ENCODE assay signal across 11 cellular contexts in the genomic region with DNA sequence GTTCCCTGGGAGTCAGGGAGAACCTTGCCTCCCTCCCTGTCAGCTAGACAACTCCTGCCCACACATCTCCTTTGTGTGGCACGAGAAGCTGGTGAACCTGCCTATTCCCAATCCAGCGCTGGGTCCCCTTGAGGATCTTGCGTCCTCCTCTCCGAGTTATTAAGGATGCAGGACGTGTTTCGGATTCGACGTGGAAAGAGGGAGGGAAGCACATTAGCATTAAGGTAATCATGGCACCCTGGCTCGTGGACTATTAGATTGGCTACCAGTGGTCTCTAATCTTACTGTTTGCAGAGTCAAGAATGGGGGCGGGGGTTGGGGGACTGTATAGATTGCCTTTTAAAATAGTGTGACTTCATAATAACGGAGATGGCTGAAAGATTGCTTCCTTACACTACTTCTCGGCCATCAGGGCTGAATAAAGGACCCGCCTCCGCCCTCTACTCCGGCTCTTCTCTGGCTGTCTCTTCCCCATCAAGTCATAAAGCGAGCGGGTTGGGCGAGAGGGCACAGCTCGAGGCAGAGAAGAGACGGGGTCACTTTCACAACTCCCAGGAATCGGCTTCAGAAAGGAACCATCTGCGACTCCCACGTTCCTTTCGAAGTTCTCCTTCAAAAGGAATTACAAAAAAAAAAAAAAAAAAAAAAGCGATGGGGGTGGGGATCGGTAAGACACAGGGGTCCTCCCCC. TPM values are rescaled to one million over a fixed set of nuclear protein-coding genes. Genes with fewer than 3 reads are reported as not detected.
A peak's percentile ranks its signal among the peaks of the same experiment; 100 is the strongest.
DNase-seq lines count a peak whose midpoint lies in the region; ATAC-seq and TF ChIP-seq lines count a peak whose summit lies in the region.
"Had no signal": no experiment of that assay in that cellular context is flagged by ENCODE, and none has a peak within 500 bp of the region (broad histone marks: within the 10 kb centered on the region; RNA-seq: fewer than 3 reads in every experiment).

No MANE protein-coding gene starts in this region.

- peaks cover 2% of the 10 kb centered on the region for H3K36me3 Mint-ChIP-seq in activated naive CD4-positive, alpha-beta T cell treated with anti-CD3 and anti-CD28 coated beads for 36 hours (ENCODE audit: low read depth)

- peak overlapping the region in 1 of 2 donors; percentile 13 for H3K27ac ChIP-seq in thoracic aorta

- peak overlapping the region; percentile 73 for H3K4me3 ChIP-seq in thoracic aorta

- intact Hi-C loops in activated naive CD4-positive, alpha-beta T cell treated with anti-CD3 and anti-CD28 coated beads for 36 hours (cut with micrococcal nuclease) = no loop called here

- H3K4me1 ChIP-seq in thoracic aorta (ENCODE audit: control insufficient read depth in 1 of 2, low read depth in 2 of 2) = peaks cover 7 to 32% of the 10 kb centered on the region in 2 donors

- H3K36me3 ChIP-seq in thoracic aorta = no peaks in the 10 kb centered on the region

- no peak for ATAC-seq in thoracic aorta (ENCODE audit: insufficient number of reproducible peaks, low FRiP score, low read depth)
- ATAC-seq: effector memory CD8-positive, alpha-beta T cell had no signal

- H3K4me1 Mint-ChIP-seq in activated naive CD4-positive, alpha-beta T cell treated with anti-CD3 and anti-CD28 coated beads for 36 hours (ENCODE audit: low read depth) = peaks cover 8% of the 10 kb centered on the region

- TF ChIP-seq CTCF in thoracic aorta (IDR thresholded peaks at IDR 0.05) = no peak

- H3K27me3 Mint-ChIP-seq in activated naive CD4-positive, alpha-beta T cell treated with anti-CD3 and anti-CD28 coated beads for 36 hours (ENCODE audit: low read depth) = peaks cover 43% of the 10 kb centered on the region

- CTCF ChIA-PET in activated naive CD4-positive, alpha-beta T cell treated with anti-CD3 and anti-CD28 coated beads for 36 hours (lab: Charles Lee) = no interaction called here

- H3K9me3 ChIP-seq in thoracic aorta = no peaks in the 10 kb centered on the region

- no peaks in the 10 kb centered on the region for H3K9me3 Mint-ChIP-seq in activated naive CD4-positive, alpha-beta T cell treated with anti-CD3 and anti-CD28 coated beads for 36 hours

- no peak for DNase-seq in activated naive CD4-positive, alpha-beta T cell treated with anti-CD3 and anti-CD28 coated beads for 36 hours
- DNase-seq in activated naive CD4-positive, alpha-beta T cell (lab: John Stamatoyannopoulos, UW) = no peak
- DNase-seq in astrocyte of the hippocampus (ENCODE audit: low read depth, low spot score) (peak; percentile 24), left kidney (ENCODE audit: low read depth, low spot score) (peak; percentile 59), thoracic aorta (ENCODE audit: low spot score) (no peak), A172 (ENCODE audit: low spot score) (no peak), 8988T (no peak), HuH-7.5 (ENCODE audit: low spot score) (no peak)
- DNase-seq: effector memory CD8-positive, alpha-beta T cell; NCI-H1694 treated with DMSO at 0.1 percent for 48 hours had no signal

- H3K27ac Mint-ChIP-seq in activated naive CD4-positive, alpha-beta T cell treated with anti-CD3 and anti-CD28 coated beads for 36 hours = no peak overlapping the region
- H3K27ac Mint-ChIP-seq: B cell; effector memory CD8-positive, alpha-beta T cell had no signal

- H3K27me3 ChIP-seq in thoracic aorta (replicated peaks; ENCODE audit: insufficient read depth) = no peaks in the 10 kb centered on the region

- peak overlapping the region; percentile 19 for H3K4me3 Mint-ChIP-seq in activated naive CD4-positive, alpha-beta T cell treated with anti-CD3 and anti-CD28 coated beads for 36 hours
- H3K4me3 Mint-ChIP-seq: B cell; effector memory CD8-positive, alpha-beta T cell had no signal

RNA-seq across cellular contexts. Expression of a gene that starts 1.7 kb away (rescaled TPM):
- total RNA-seq in activated naive CD4-positive, alpha-beta T cell treated with anti-CD3 and anti-CD28 coated beads for 36 hours = not detected
- under 1 TPM; 0.14 to 0.35 TPM for total RNA-seq in thoracic aorta
- total RNA-seq in A172 (2014; rRNA removed; shearing (Covaris generic)) = 0.28 and 0.43 TPM in 2 replicates
- total RNA-seq: B cell had no signal

Comparison
In these comparisons a context has a peak if more than half of its experiments do, and no peak if none do; other contexts are left out.
1. DNase-seq: peak in astrocyte of the hippocampus (single experiment) and left kidney (single experiment); none in activated naive CD4-positive, alpha-beta T cell treated with anti-CD3 and anti-CD28 coated beads for 36 hours (single experiment), activated naive CD4-positive, alpha-beta T cell (0 of 4), thoracic aorta (single experiment), A172 (single experiment), 8988T (single experiment) and HuH-7.5 (single experiment).